27 cellular contexts compared by ENCODE assay signal in the genomic region with DNA sequence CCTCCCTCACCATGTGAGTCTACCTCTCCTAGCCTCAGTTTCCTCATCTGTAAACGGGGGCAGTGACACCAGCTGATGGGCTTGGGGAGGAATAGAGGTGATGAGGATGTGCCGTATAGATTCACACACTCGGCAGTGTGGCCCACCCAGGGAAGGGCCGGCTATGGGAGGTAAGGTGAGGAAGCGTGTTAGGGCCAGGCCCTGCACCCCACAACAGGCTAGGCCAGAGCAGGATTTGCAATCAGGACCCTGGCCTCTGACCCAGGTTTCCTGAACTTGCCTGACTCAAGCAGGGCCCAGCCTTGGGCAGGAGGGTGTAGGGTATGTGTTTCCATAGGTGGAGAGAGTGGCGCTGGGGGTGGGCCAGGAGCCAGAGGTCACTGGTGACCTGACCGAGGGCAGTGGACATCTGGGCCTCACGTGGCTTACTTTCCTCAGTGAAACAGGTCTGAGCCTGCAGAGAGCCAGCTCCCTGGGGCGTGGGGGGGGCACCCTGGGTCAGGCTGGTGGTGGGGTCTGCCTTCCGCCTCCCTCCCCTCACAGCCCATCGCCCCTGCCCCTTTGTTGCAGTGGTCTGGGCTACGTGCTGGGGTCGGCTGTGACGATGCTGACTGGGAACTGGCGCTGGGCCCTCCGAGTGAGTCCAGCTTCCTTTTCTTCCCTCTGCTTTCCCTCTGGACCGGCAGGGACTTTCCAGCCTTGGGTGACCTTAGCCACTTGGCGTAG. TPM values are rescaled to one million over a fixed set of nuclear protein-coding genes. Genes with fewer than 3 reads are reported as not detected.
"Had no signal": no experiment of that assay in that cellular context is flagged by ENCODE, and none has a peak within 500 bp of the region (broad histone marks: within the 10 kb centered on the region; RNA-seq: fewer than 3 reads in every experiment).

No MANE protein-coding gene starts in this region.

- H3K36me3 ChIP-seq: esophagus muscularis mucosa, gastrocnemius medialis, heart left ventricle, lower lobe of right lung, neural progenitor cell, prostate gland, suprapubic skin, tibial nerve, WERI-Rb-1 had no signal

- H2AFZ ChIP-seq: neural progenitor cell had no signal

- ATAC-seq: activated CD8-positive, alpha-beta memory T cell treated with anti-CD3 and anti-CD28 coated beads, Interleukin-2, amount 10 ng/mL, durations not matched to agents 7 days and 5 days; activated CD8-positive, alpha-beta T cell treated with anti-CD3 and anti-CD28 coated beads for 36 hours; gastrocnemius medialis; heart left ventricle; left cardiac atrium; lower lobe of right lung; naive thymus-derived CD4-positive, alpha-beta T cell; stimulated activated naive CD8-positive, alpha-beta T cell treated with anti-CD3 and anti-CD28 coated beads, Interleukin-15, amount 100 ng/mL, for 72 hours had no signal

- H3K4me3 ChIP-seq: esophagus muscularis mucosa, gastrocnemius medialis, heart left ventricle, lower lobe of right lung, neural progenitor cell, prostate gland, suprapubic skin, tibial nerve had no signal

- H3K9me3 ChIP-seq: esophagus muscularis mucosa, gastrocnemius medialis, heart left ventricle, lower lobe of right lung, prostate gland, suprapubic skin, tibial nerve had no signal

- H3K4me2 ChIP-seq: neural progenitor cell had no signal

- H3K27ac ChIP-seq: esophagus muscularis mucosa, gastrocnemius medialis, heart left ventricle, lower lobe of right lung, neural progenitor cell, prostate gland, suprapubic skin, tibial nerve, WERI-Rb-1 had no signal

- H3K27me3 ChIP-seq: gastrocnemius medialis, heart left ventricle, neural progenitor cell, suprapubic skin, tibial nerve had no signal

- H3K4me1 ChIP-seq: gastrocnemius medialis, neural progenitor cell, prostate gland had no signal

- DNase-seq: activated CD4-positive, alpha-beta T cell treated with anti-CD3 and anti-CD28 coated beads, Interleukin-2, amount 10 ng/mL, durations not matched to agents 7 days and 5 days; activated CD4-positive, CD25-positive, alpha-beta regulatory T cell treated with anti-CD3 and anti-CD28 coated beads, Interleukin-2, amount 50 U/mL, for 72 hours; activated CD8-positive, alpha-beta memory T cell treated with anti-CD3 and anti-CD28 coated beads, Interleukin-2, amount 10 ng/mL, durations not matched to agents 7 days and 5 days; activated CD8-positive, alpha-beta T cell treated with anti-CD3 and anti-CD28 coated beads for 36 hours; activated effector memory CD4-positive, alpha-beta T cell treated with anti-CD3 and anti-CD28 coated beads, Interleukin-2, amount 50 U/mL, for 16 hours; activated naive CD4-positive, alpha-beta T cell treated with anti-CD3 and anti-CD28 coated beads, Interleukin-2, amount 10 ng/mL, durations not matched to agents 7 days and 5 days; activated T-cell treated with anti-CD3 and anti-CD28 coated beads for 4 hours; anterior cingulate cortex; effector memory CD4-positive, alpha-beta T cell; gastrocnemius medialis; heart left ventricle; islet precursor cell; left cardiac atrium; lower lobe of right lung; naive thymus-derived CD4-positive, alpha-beta T cell; stimulated activated CD4-positive, alpha-beta T cell treated with anti-CD3 and anti-CD28 coated beads, Interleukin-12 subunit alpha, Interleukin-12 subunit beta, amount 100 ng/mL, for 4 hours; stimulated activated CD4-positive, alpha-beta T cell treated with anti-CD3 and anti-CD28 coated beads, Interleukin-4, amount 100 ng/mL, for 4 hours; stimulated activated naive CD8-positive, alpha-beta T cell treated with anti-CD3 and anti-CD28 coated beads, Interleukin-15, amount 100 ng/mL, for 72 hours; SW 1271; T-helper 2 cell; WERI-Rb-1 had no signal

RNA-seq across cellular contexts. Expression of gene SPNS3, which starts 12.7 kb away (rescaled TPM):
- total RNA-seq: gastrocnemius medialis, osteocyte had no signal

RNA-seq across cellular contexts. Expression of gene SPNS2, which starts 52.2 kb away (rescaled TPM):
- total RNA-seq: osteocyte had no signal
- polyA plus RNA-seq: naive thymus-derived CD4-positive, alpha-beta T cell had no signal
